In the genomic region with DNA sequence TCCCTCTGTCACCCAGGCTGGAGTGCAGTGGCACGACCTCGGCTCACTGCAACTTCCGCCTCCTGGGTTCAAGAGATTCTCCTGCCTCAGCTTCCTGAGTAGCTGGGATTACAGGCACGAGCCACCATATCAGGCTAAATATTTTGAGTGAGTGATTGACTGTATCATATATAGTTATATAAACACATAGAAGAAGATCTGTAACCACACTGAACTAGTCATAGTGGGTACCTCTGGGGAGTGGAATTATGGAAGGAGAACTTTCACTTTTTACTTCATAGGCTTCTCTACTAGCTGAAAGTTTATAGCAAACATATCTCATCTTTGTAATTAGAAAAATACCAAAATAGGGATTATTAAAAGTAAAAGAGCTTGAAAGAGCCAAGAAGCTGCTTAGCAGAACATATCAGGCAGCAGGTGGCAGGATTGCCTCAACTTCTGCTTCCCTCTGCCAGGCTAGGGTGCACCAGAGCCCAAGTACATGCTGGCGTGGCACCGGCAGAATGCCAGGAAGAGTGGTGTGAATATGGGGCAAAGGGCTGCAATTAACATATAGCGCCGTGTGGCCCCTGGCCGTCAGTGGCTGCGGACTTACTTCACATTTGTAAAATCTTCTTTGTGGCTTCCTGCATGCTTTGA, we compare ENCODE assay signal across 7 cellular contexts. TPM values are rescaled to one million over a fixed set of nuclear protein-coding genes. Genes with fewer than 3 reads are reported as not detected.
DNase-seq lines count a peak whose midpoint lies in the region; ATAC-seq and TF ChIP-seq lines count a peak whose summit lies in the region.

No MANE protein-coding gene starts in this region.

- no peaks in the 10 kb centered on the region for H3K4me1 ChIP-seq in gastrocnemius medialis
- H3K4me1 ChIP-seq in suprapubic skin = no peaks in the 10 kb centered on the region

- H3K9me3 Mint-ChIP-seq in activated CD8-positive, alpha-beta memory T cell treated with anti-CD3 and anti-CD28 coated beads, Interleukin-2, amount 10 ng/mL, durations not matched to agents 7 days and 5 days (ENCODE audit: low read depth) = peaks cover 3% of the 10 kb centered on the region

- H3K27me3 ChIP-seq in gastrocnemius medialis = no peaks in the 10 kb centered on the region
- H3K27me3 ChIP-seq in suprapubic skin = no peaks in the 10 kb centered on the region

- peak; percentile 35 for DNase-seq in MV-4-11 (lab: John Stamatoyannopoulos, UW)
- peak; percentile 70 for DNase-seq in activated CD8-positive, alpha-beta memory T cell treated with anti-CD3 and anti-CD28 coated beads, Interleukin-2, amount 10 ng/mL, durations not matched to agents 7 days and 5 days
- DNase-seq in fibroblast of peridontal ligament (ENCODE audit: extremely low read depth) = peak; percentile 23
- DNase-seq in gastrocnemius medialis = peak; percentile 2 to 15
- DNase-seq in suprapubic skin (ENCODE audit: low spot score in 2 of 2) = no peak

- 68% methylated on average over 10 of the region's 10 CpGs for WGBS in suprapubic skin

- H3K27ac ChIP-seq in gastrocnemius medialis = no peak overlapping the region
- H3K27ac ChIP-seq in suprapubic skin = no peak overlapping the region

- peak; percentile 32 for TF ChIP-seq CTCF in GM12874 (IDR thresholded peaks at IDR 0.05; ENCODE audit: insufficient read depth, low read depth, low read length)
- TF ChIP-seq CTCF in gastrocnemius medialis (IDR thresholded peaks at IDR 0.05 in 4 of 5, conservative IDR thresholded peaks at IDR 0.05 in 1 of 5) = peak in 1 of 5 experiments; percentile 29
- TF ChIP-seq CTCF in suprapubic skin (IDR thresholded peaks at IDR 0.05) = no peak

- ATAC-seq in activated CD8-positive, alpha-beta memory T cell treated with anti-CD3 and anti-CD28 coated beads, Interleukin-2, amount 10 ng/mL, durations not matched to agents 7 days and 5 days = peak; percentile 80
- no peak for ATAC-seq in gastrocnemius medialis
- no peak for ATAC-seq in GM21619 (IDR thresholded peaks at IDR 0.05; ENCODE audit: unreplicated experiment)

- in situ Hi-C loops in gastrocnemius medialis (cut with MboI; ENCODE audit: low sequenced_read_pairs in 4 of 4) = no loop called here

- intact Hi-C loops in gastrocnemius medialis (cut with DNase I; ENCODE audit: low total_unique reads) = loop anchor here (5.0 kb wide), 1 partner anchor 84 kb away; no protein-coding TSS in a partner anchor

- CTCF ChIA-PET in activated CD8-positive, alpha-beta memory T cell treated with anti-CD3 and anti-CD28 coated beads, Interleukin-2, amount 10 ng/mL, durations not matched to agents 7 days and 5 days (lab: Charles Lee) = interaction anchor here (0.8 to 4.8 kb wide), 11 partner anchors 9 to 201 kb away, joined by 3 to 57 read pairs (median 5); no protein-coding TSS in a partner anchor

- H3K9me3 ChIP-seq in gastrocnemius medialis (no peaks in the 10 kb centered on the region), suprapubic skin (no peaks in the 10 kb centered on the region)

- H3K36me3 ChIP-seq in gastrocnemius medialis = no peaks in the 10 kb centered on the region
- H3K36me3 ChIP-seq in suprapubic skin = no peaks in the 10 kb centered on the region

- peak overlapping the region; percentile 28 for H3K27ac Mint-ChIP-seq in activated CD8-positive, alpha-beta memory T cell treated with anti-CD3 and anti-CD28 coated beads, Interleukin-2, amount 10 ng/mL, durations not matched to agents 7 days and 5 days

- TF ChIP-seq EP300 in suprapubic skin (IDR thresholded peaks at IDR 0.05) = no peak

- peaks cover 9% of the 10 kb centered on the region for H3K36me3 Mint-ChIP-seq in activated CD8-positive, alpha-beta memory T cell treated with anti-CD3 and anti-CD28 coated beads, Interleukin-2, amount 10 ng/mL, durations not matched to agents 7 days and 5 days

- no peak overlapping the region for H3K4me3 Mint-ChIP-seq in activated CD8-positive, alpha-beta memory T cell treated with anti-CD3 and anti-CD28 coated beads, Interleukin-2, amount 10 ng/mL, durations not matched to agents 7 days and 5 days

- TF ChIP-seq POLR2A in gastrocnemius medialis (IDR thresholded peaks at IDR 0.05) (no peak), suprapubic skin (IDR thresholded peaks at IDR 0.05) (no peak)

- H3K4me1 Mint-ChIP-seq in activated CD8-positive, alpha-beta memory T cell treated with anti-CD3 and anti-CD28 coated beads, Interleukin-2, amount 10 ng/mL, durations not matched to agents 7 days and 5 days = peaks cover 41% of the 10 kb centered on the region

- H3K27me3 Mint-ChIP-seq in activated CD8-positive, alpha-beta memory T cell treated with anti-CD3 and anti-CD28 coated beads, Interleukin-2, amount 10 ng/mL, durations not matched to agents 7 days and 5 days = no peaks in the 10 kb centered on the region

- H3K4me3 ChIP-seq in gastrocnemius medialis = no peak overlapping the region
- no peak overlapping the region for H3K4me3 ChIP-seq in suprapubic skin

RNA-seq across cellular contexts. Expression of a gene that starts 39.5 kb away (rescaled TPM):
- total RNA-seq in activated CD8-positive, alpha-beta memory T cell treated with anti-CD3 and anti-CD28 coated beads, Interleukin-2, amount 10 ng/mL, durations not matched to agents 7 days and 5 days = 10 to 100 TPM in 1 of 2 experiments, 1 to 10 TPM in 1; 5.9 to 12.7 TPM
- total RNA-seq in gastrocnemius medialis = under 1 TPM in 1 of 4 donors, not detected in 3; 0.23 TPM
- not detected for total RNA-seq in suprapubic skin

Comparison
In these comparisons a context has a peak if more than half of its experiments do, and no peak if none do; other contexts are left out.
1. DNase-seq: peak in MV-4-11 (single experiment), activated CD8-positive, alpha-beta memory T cell treated with anti-CD3 and anti-CD28 coated beads, Interleukin-2, amount 10 ng/mL, durations not matched to agents 7 days and 5 days (single experiment), fibroblast of peridontal ligament (single experiment) and gastrocnemius medialis (2 of 2); none in suprapubic skin (0 of 2).
2. RNA of a gene that starts 39.5 kb away (total RNA-seq): 5.9 to 12.7 TPM in activated CD8-positive, alpha-beta memory T cell treated with anti-CD3 and anti-CD28 coated beads, Interleukin-2, amount 10 ng/mL, durations not matched to agents 7 days and 5 days; not detected in suprapubic skin and 0.23 TPM in gastrocnemius medialis; every median in the first group is over 4 times any median in the second.